8 cellular contexts compared by ENCODE assay signal in the genomic region with DNA sequence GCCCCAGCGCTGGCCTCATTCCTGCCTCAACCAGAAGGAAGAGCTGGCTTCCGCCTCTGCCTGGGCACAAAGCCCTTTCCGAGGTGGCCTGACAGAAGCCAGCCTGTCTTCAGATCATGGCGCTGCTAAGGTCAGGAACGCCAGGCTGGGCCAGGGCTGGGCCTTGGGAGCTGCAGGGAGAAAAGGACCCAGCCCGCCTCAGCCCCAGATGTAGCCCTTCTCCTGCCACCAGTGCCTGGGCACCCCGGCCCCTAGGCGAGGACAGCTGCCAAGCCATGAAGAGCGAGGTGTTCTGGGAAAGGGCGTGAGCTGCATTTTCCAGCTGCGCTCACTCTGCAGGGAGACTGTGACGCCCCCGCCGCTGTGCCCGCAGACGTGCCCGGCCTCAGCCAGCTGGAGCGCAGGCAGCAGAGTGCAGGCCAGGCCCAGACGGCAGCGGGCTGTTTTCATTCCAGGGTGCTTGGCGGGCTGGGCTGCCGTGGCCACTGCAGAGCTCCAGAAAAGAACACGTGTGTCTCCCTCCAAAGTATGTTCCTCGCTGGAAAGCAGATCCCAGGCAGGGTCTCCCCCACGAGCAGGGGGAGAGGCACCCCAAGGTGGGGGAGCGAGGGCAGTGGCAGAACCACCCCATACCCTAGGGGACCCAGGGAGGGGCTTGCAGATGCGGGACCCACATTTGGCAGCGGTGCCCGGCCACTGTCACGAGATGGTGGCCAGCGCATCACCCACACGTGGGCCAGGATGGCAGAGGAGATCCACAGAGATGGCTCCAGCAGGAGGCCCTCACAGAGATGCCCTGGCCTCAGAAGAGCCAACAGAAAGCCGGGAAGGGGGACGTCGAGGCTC. TPM values are rescaled to one million over a fixed set of nuclear protein-coding genes. Genes with fewer than 3 reads are reported as not detected.
DNase-seq lines count a peak whose midpoint lies in the region; ATAC-seq and TF ChIP-seq lines count a peak whose summit lies in the region.
"Not testable (repeated sequence)": the region's sequence is repeated elsewhere in the genome, so short reads cannot be mapped to it uniquely, and the experiment has no call there.

No MANE protein-coding gene starts in this region.

- peak overlapping the region; percentile 30 for H3K27ac Mint-ChIP-seq in mesothelial cell of epicardium

- peak; percentile 24 to 67 for ATAC-seq in left cardiac atrium

- whole genome bisulfite sequencing in tibial nerve, 2 donors = 54 to 57% methylated on average over 20 to 32 of the region's 35 CpGs

- H3K4me3 Mint-ChIP-seq in mesothelial cell of epicardium = not testable (repeated sequence)

- H3K36me3 Mint-ChIP-seq in mesothelial cell of epicardium = not testable (repeated sequence)

- H3K36me3 ChIP-seq in tibial nerve = not testable (repeated sequence)

- H3K9me3 Mint-ChIP-seq in mesothelial cell of epicardium = not testable (repeated sequence)

- not testable (repeated sequence) for H3K4me3 ChIP-seq in astrocyte of the spinal cord (ENCODE audit: low read depth, low read length); tibial nerve

- peaks cover 0 to 75% (median 36%) of the 10 kb centered on the region in 4 donors for H3K4me1 ChIP-seq in tibial nerve

- peaks cover 15% of the 10 kb centered on the region for H3K4me1 Mint-ChIP-seq in mesothelial cell of epicardium

- not testable (repeated sequence) for H3K9me3 ChIP-seq in tibial nerve

- H3K27ac ChIP-seq in tibial nerve = peak overlapping the region; percentile 48 to 81 (median 74)

- DNase-seq in Ammon's horn (ENCODE audit: low spot score) = peak; percentile 79
- peak; percentile 29 for DNase-seq in NCI-H2227 (lab: John Stamatoyannopoulos, UW; ENCODE audit: unreplicated experiment)
- DNase-seq in astrocyte of the spinal cord (ENCODE audit: low read depth, low spot score) = peak; percentile 31
- peak; percentile 70 for DNase-seq in fibroblast of gingiva (ENCODE audit: low read depth)
- peak; percentile 48 for DNase-seq in left cardiac atrium
- not testable (repeated sequence) for DNase-seq in mesothelial cell of epicardium (ENCODE audit: low spot score in 2 of 2, unreplicated experiment in 2 of 2); tibial nerve (ENCODE audit: low spot score in 2 of 2)
- peak; percentile 67 for DNase-seq in putamen (ENCODE audit: low spot score)

- in situ Hi-C loops in astrocyte of the spinal cord (cut with HindIII; ENCODE audit: low sequenced_read_pairs) = not testable (repeated sequence)

- intact Hi-C loops in left cardiac atrium (cut with DNase I) = not testable (repeated sequence)

- H3K27me3 Mint-ChIP-seq in mesothelial cell of epicardium (ENCODE audit: low read depth) = not testable (repeated sequence)

- not testable (repeated sequence) for H3K27me3 ChIP-seq in tibial nerve

- TF ChIP-seq EP300 in tibial nerve (IDR thresholded peaks at IDR 0.05) = peak in 1 of 2 donors; percentile 40

- not testable (repeated sequence) for TF ChIP-seq CTCF in astrocyte of the spinal cord (IDR thresholded peaks at IDR 0.05; ENCODE audit: low read depth, low read length); mesothelial cell of epicardium (IDR thresholded peaks at IDR 0.05; ENCODE audit: unreplicated experiment); tibial nerve (IDR thresholded peaks at IDR 0.05)

- TF ChIP-seq POLR2A in tibial nerve (IDR thresholded peaks at IDR 0.05) = not testable (repeated sequence)

RNA-seq across cellular contexts. Expression of gene RRN3, which starts 51.6 kb away (rescaled TPM):
- total RNA-seq in left cardiac atrium (10 to 100 TPM; 20.0 to 25.6 TPM), mesothelial cell of epicardium (31.9 to 34.1 TPM (median 32.9 TPM) in 3 replicates), tibial nerve (10 to 100 TPM; 25.5 to 39.6 (median 36.0) TPM)
